8 cellular contexts compared by ENCODE assay signal in the genomic region with DNA sequence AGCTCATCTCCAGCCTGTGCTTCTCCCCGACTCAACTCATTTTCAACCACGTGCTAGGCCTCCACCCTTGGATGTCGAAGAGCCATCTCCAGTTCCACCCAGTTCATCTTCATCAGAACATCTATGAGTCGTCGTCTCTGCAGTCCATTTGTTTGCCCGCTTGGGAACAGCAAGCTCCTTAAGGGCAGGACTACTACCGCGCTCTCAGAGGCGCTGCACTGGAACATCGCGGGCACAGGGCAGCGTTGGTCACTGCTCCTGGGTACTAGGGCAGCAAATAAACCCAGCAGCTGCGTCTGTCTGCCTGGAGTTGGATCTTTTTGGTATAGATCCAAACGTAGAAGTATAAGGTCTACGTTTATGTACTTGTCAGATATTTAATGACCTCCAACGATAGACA. TPM values are rescaled to one million over a fixed set of nuclear protein-coding genes. Genes with fewer than 3 reads are reported as not detected.
DNase-seq lines count a peak whose midpoint lies in the region; ATAC-seq and TF ChIP-seq lines count a peak whose summit lies in the region.

No MANE protein-coding gene starts in this region.

- CTCF ChIA-PET in activated CD4-positive, alpha-beta T cell treated with anti-CD3 and anti-CD28 coated beads for 36 hours (lab: Charles Lee) = no interaction called here

- 51 to 56% (median 54%) methylated on average over 16 of the region's 16 CpGs for WGBS in psoas muscle, 3 donors

- H3K9me3 Mint-ChIP-seq in activated CD4-positive, alpha-beta T cell treated with anti-CD3 and anti-CD28 coated beads for 36 hours (ENCODE audit: low read depth) = peaks cover 8% of the 10 kb centered on the region
- H3K9me3 Mint-ChIP-seq in activated T-helper 2 cell treated with anti-CD3 and anti-CD28 coated beads, Interferon-gamma antibody, Interleukin-2, Interleukin-4, amounts not matched to agents 10 μg/mL and 5 μg/mL and 100 μg/mL, durations not matched to agents 14 hours and 24 hours and 36 hours = peaks cover 13% of the 10 kb centered on the region

- intact Hi-C loops in activated CD4-positive, alpha-beta T cell treated with anti-CD3 and anti-CD28 coated beads for 36 hours (cut with DNase I, micrococcal nuclease) = loop anchor here in 1 of 2 experiments (10.0 kb wide), 1 partner anchor 115 kb away; no protein-coding TSS in a partner anchor
- intact Hi-C loops in activated T-helper 2 cell treated with anti-CD3 and anti-CD28 coated beads, Interferon-gamma antibody, Interleukin-2, Interleukin-4, amounts not matched to agents 10 μg/mL and 5 μg/mL and 100 μg/mL, durations not matched to agents 14 hours and 24 hours and 36 hours (cut with micrococcal nuclease) = no loop called here
- intact Hi-C loops in psoas muscle (cut with DNase I) = no loop called here

- POLR2A ChIA-PET in activated CD4-positive, alpha-beta T cell treated with anti-CD3 and anti-CD28 coated beads for 36 hours (lab: Charles Lee) = no interaction called here

- H3K27ac ChIP-seq in psoas muscle = peak overlapping the region; percentile 84

- H3K4me1 ChIP-seq in psoas muscle = peaks cover 7% of the 10 kb centered on the region

- no peaks in the 10 kb centered on the region for H3K9me3 ChIP-seq in psoas muscle

- peak overlapping the region; percentile 79 for H3K4me3 ChIP-seq in psoas muscle

- peaks cover 0 to 9% (median 2%) of the 10 kb centered on the region in 3 donors for H3K27me3 ChIP-seq in psoas muscle (ENCODE audit: insufficient read depth in 3 of 3, low read length in 2 of 3)

- H3K36me3 Mint-ChIP-seq in activated CD4-positive, alpha-beta T cell treated with anti-CD3 and anti-CD28 coated beads for 36 hours (ENCODE audit: low read depth) = peaks cover 10% of the 10 kb centered on the region
- H3K36me3 Mint-ChIP-seq in activated T-helper 2 cell treated with anti-CD3 and anti-CD28 coated beads, Interferon-gamma antibody, Interleukin-2, Interleukin-4, amounts not matched to agents 10 μg/mL and 5 μg/mL and 100 μg/mL, durations not matched to agents 14 hours and 24 hours and 36 hours (ENCODE audit: low read depth) = peaks cover 16% of the 10 kb centered on the region

- H3K36me3 ChIP-seq in psoas muscle (ENCODE audit: insufficient read depth in 1 of 2, low read depth in 1 of 2) = no peaks in the 10 kb centered on the region

- peak; percentile 14 for DNase-seq in activated CD4-positive, alpha-beta T cell treated with anti-CD3 and anti-CD28 coated beads for 36 hours
- no peak for DNase-seq in activated CD4-positive, alpha-beta T cell treated with anti-CD3 and anti-CD28 coated beads, Interleukin-2, amount 50 U/mL, for 1 hour
- DNase-seq in activated T-helper 2 cell treated with anti-CD3 and anti-CD28 coated beads, Interferon-gamma antibody, Interleukin-2, Interleukin-4, amounts not matched to agents 10 μg/mL and 5 μg/mL and 100 μg/mL, durations not matched to agents 14 hours and 24 hours and 36 hours (ENCODE audit: low spot score) = no peak
- DNase-seq in globus pallidus (ENCODE audit: low spot score) (peak; percentile 5), psoas muscle (no peak), cerebellar cortex (ENCODE audit: low spot score) (no peak)

- TF ChIP-seq CTCF in psoas muscle (IDR thresholded peaks at IDR 0.05) = no peak

- H3K4me1 Mint-ChIP-seq in activated CD4-positive, alpha-beta T cell treated with anti-CD3 and anti-CD28 coated beads for 36 hours = peaks cover 37% of the 10 kb centered on the region
- peaks cover 34% of the 10 kb centered on the region for H3K4me1 Mint-ChIP-seq in activated T-helper 2 cell treated with anti-CD3 and anti-CD28 coated beads, Interferon-gamma antibody, Interleukin-2, Interleukin-4, amounts not matched to agents 10 μg/mL and 5 μg/mL and 100 μg/mL, durations not matched to agents 14 hours and 24 hours and 36 hours (ENCODE audit: low read depth)

- H3K27me3 Mint-ChIP-seq in activated CD4-positive, alpha-beta T cell treated with anti-CD3 and anti-CD28 coated beads for 36 hours = no peaks in the 10 kb centered on the region
- peaks cover 8% of the 10 kb centered on the region for H3K27me3 Mint-ChIP-seq in activated T-helper 2 cell treated with anti-CD3 and anti-CD28 coated beads, Interferon-gamma antibody, Interleukin-2, Interleukin-4, amounts not matched to agents 10 μg/mL and 5 μg/mL and 100 μg/mL, durations not matched to agents 14 hours and 24 hours and 36 hours (ENCODE audit: low read depth)

- peak overlapping the region; percentile 64 for H3K4me3 Mint-ChIP-seq in activated CD4-positive, alpha-beta T cell treated with anti-CD3 and anti-CD28 coated beads for 36 hours
- H3K4me3 Mint-ChIP-seq in activated T-helper 2 cell treated with anti-CD3 and anti-CD28 coated beads, Interferon-gamma antibody, Interleukin-2, Interleukin-4, amounts not matched to agents 10 μg/mL and 5 μg/mL and 100 μg/mL, durations not matched to agents 14 hours and 24 hours and 36 hours (ENCODE audit: low read depth) = peak overlapping the region; percentile 83

- ATAC-seq in activated CD4-positive, alpha-beta T cell treated with anti-CD3 and anti-CD28 coated beads for 36 hours = no peak
- ATAC-seq in psoas muscle (peak; percentile 43 to 63 (median 50)), HG03045 (IDR thresholded peaks at IDR 0.05; ENCODE audit: unreplicated experiment) (no peak), GM18867 (IDR thresholded peaks at IDR 0.05; ENCODE audit: unreplicated experiment) (no peak)

- peak overlapping the region; percentile 85 for H3K27ac Mint-ChIP-seq in activated CD4-positive, alpha-beta T cell treated with anti-CD3 and anti-CD28 coated beads for 36 hours
- H3K27ac Mint-ChIP-seq in activated T-helper 2 cell treated with anti-CD3 and anti-CD28 coated beads, Interferon-gamma antibody, Interleukin-2, Interleukin-4, amounts not matched to agents 10 μg/mL and 5 μg/mL and 100 μg/mL, durations not matched to agents 14 hours and 24 hours and 36 hours = peak overlapping the region; percentile 84

RNA-seq across cellular contexts. Expression of a gene that starts 0.5 kb away (rescaled TPM):
- total RNA-seq in activated CD4-positive, alpha-beta T cell treated with anti-CD3 and anti-CD28 coated beads for 36 hours = 10 to 100 TPM; 36.2 to 46.7 TPM
- 45.0 and 47.3 TPM in 2 replicates for total RNA-seq in activated T-helper 2 cell treated with anti-CD3 and anti-CD28 coated beads, Interferon-gamma antibody, Interleukin-2, Interleukin-4, amounts not matched to agents 10 μg/mL and 5 μg/mL and 100 μg/mL, durations not matched to agents 14 hours and 24 hours and 36 hours
- total RNA-seq in psoas muscle = 10 to 100 TPM; 29.4 to 84.3 (median 45.5) TPM
- 10 to 100 TPM; 12.1 to 59.3 (median 24.8) TPM for polyA plus RNA-seq in psoas muscle

Comparison
In these comparisons a context has a peak if more than half of its experiments do, and no peak if none do; other contexts are left out.
1. DNase-seq: peak in activated CD4-positive, alpha-beta T cell treated with anti-CD3 and anti-CD28 coated beads for 36 hours (single experiment) and globus pallidus (single experiment); none in activated CD4-positive, alpha-beta T cell treated with anti-CD3 and anti-CD28 coated beads, Interleukin-2, amount 50 U/mL, for 1 hour (single experiment), activated T-helper 2 cell treated with anti-CD3 and anti-CD28 coated beads, Interferon-gamma antibody, Interleukin-2, Interleukin-4, amounts not matched to agents 10 μg/mL and 5 μg/mL and 100 μg/mL, durations not matched to agents 14 hours and 24 hours and 36 hours (single experiment), psoas muscle (0 of 2) and cerebellar cortex (single experiment).
2. ATAC-seq: peak in psoas muscle (4 of 4); none in activated CD4-positive, alpha-beta T cell treated with anti-CD3 and anti-CD28 coated beads for 36 hours (single experiment), HG03045 (single experiment) and GM18867 (single experiment).